10 cellular contexts compared by ENCODE assay signal in genomic region chr1:234781241-234782056, GRCh38.
DNase-seq lines count a peak whose midpoint lies in the region; ATAC-seq and TF ChIP-seq lines count a peak whose summit lies in the region.
"Had no signal": no experiment of that assay in that cellular context is flagged by ENCODE, and none has a peak within 500 bp of the region (broad histone marks: within the 10 kb centered on the region; RNA-seq: fewer than 3 reads in every experiment).

No MANE protein-coding gene starts in this region.

- H3K9me3 ChIP-seq in WERI-Rb-1 (ENCODE audit: severe bottlenecking) (no peaks in the 10 kb centered on the region), upper lobe of right lung (no peaks in the 10 kb centered on the region)
- H3K9me3 ChIP-seq: MG63 had no signal

- DNase-seq in left ventricle myocardium superior (no peak), Right ventricle myocardium superior (no peak), WERI-Rb-1 (peak; percentile 66), left kidney (ENCODE audit: low read depth, low spot score) (peak; percentile 51), upper lobe of right lung (no peak), GM13977 (ENCODE audit: low spot score) (no peak), COLO668 (lab: John Stamatoyannopoulos, UW; ENCODE audit: unreplicated experiment) (no peak)
- DNase-seq: CD4-positive, alpha-beta memory T cell; MG63 had no signal

- H3K4me1 ChIP-seq in upper lobe of right lung: no peaks in the 10 kb centered on the region

- TF ChIP-seq CTCF in WERI-Rb-1 (IDR thresholded peaks at IDR 0.05; ENCODE audit: low read depth, low read length): peak; percentile 65; the same call in 1 of the 2 replicates
- TF ChIP-seq CTCF in upper lobe of right lung (IDR thresholded peaks at IDR 0.05): no peak
- TF ChIP-seq CTCF in GM13977 (IDR thresholded peaks at IDR 0.05; ENCODE audit: extremely low read depth, insufficient read depth, missing control alignments): no peak

- in situ Hi-C loops in GM13977 (cut with MboI; ENCODE audit: low pct_unique_long_range_greater_than_20kb, low sequenced_read_pairs, unreplicated experiment): no loop called here

- H3K27me3 ChIP-seq in WERI-Rb-1 (ENCODE audit: insufficient read depth, low read depth, severe bottlenecking) (peaks cover 43% of the 10 kb centered on the region), upper lobe of right lung (no peaks in the 10 kb centered on the region)

- peak overlapping the region; percentile 13 for H3K27ac ChIP-seq in WERI-Rb-1
- H3K27ac ChIP-seq in upper lobe of right lung: no peak overlapping the region

- intact Hi-C loops in left ventricle myocardium superior (cut with micrococcal nuclease): no loop called here
- intact Hi-C loops in Right ventricle myocardium superior (cut with DNase I): no loop called here
- intact Hi-C loops in upper lobe of right lung (cut with DNase I): no loop called here

- ATAC-seq in left ventricle myocardium superior (peak; percentile 40), Right ventricle myocardium superior (ENCODE audit: poor library complexity) (no peak), upper lobe of right lung (peak; percentile 4), GM19351 (IDR thresholded peaks at IDR 0.05; ENCODE audit: unreplicated experiment) (no peak)

- H3K4me3 ChIP-seq in WERI-Rb-1 (ENCODE audit: low read depth, low read length) (no peak overlapping the region), upper lobe of right lung (no peak overlapping the region)
- H3K4me3 ChIP-seq: MG63 had no signal

- H3K36me3 ChIP-seq in WERI-Rb-1 (no peaks in the 10 kb centered on the region), upper lobe of right lung (no peaks in the 10 kb centered on the region)
- H3K36me3 ChIP-seq: MG63 had no signal

Comparison
In these comparisons a context has a peak if more than half of its experiments do, and no peak if none do; other contexts are left out.
1. ATAC-seq: peak in left ventricle myocardium superior (single experiment) and upper lobe of right lung (single experiment); none in Right ventricle myocardium superior (single experiment) and GM19351 (single experiment).
2. DNase-seq: peak in WERI-Rb-1 (single experiment) and left kidney (single experiment); none in left ventricle myocardium superior (single experiment), Right ventricle myocardium superior (single experiment), upper lobe of right lung (single experiment), GM13977 (single experiment) and COLO668 (single experiment).